ENCODE assay signal across 20 cellular contexts in the genomic region with DNA sequence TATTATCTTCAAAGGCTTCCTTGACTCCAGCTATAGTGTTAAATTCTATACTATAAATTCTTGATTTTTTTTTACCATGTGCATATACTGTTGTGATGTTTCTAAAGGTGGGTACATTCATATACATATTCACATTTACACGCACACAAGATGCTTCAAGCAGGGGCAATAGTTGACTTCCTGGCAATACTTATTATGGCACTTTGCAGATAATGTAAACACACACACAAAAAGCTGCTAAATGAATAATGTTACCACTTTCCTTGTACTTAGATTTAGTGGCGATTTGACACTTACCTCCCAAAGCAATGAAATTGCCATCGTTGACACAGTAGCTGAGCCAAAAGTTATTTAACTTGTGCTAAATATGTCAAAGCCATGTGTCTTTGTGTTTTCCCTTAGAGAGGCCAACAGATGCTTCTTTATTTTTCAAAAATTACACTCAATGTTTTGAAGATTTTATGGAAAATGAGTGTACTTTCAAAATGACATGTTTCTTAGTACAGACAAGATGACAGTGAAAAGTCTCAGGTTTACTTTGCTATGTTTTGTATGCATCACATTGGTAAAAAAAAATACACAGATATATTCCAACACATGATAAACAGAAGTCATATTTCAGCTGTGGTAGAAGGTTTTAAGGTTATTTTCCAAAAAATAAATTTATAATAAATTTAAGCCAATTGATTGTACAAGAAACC. TPM values are rescaled to one million over a fixed set of nuclear protein-coding genes. Genes with fewer than 3 reads are reported as not detected.
DNase-seq lines count a peak whose midpoint lies in the region; TF ChIP-seq lines count a peak whose summit lies in the region.
"Had no signal": no experiment of that assay in that cellular context is flagged by ENCODE, and none has a peak within 500 bp of the region (broad histone marks: within the 10 kb centered on the region; RNA-seq: fewer than 3 reads in every experiment).

No MANE protein-coding gene starts in this region.

- intact Hi-C loops in activated T-helper 2 cell treated with anti-CD3 and anti-CD28 coated beads, Interferon-gamma antibody, Interleukin-2, Interleukin-4, amounts not matched to agents 10 μg/mL and 5 μg/mL and 100 μg/mL, durations not matched to agents 14 hours and 24 hours and 36 hours (cut with micrococcal nuclease), result loop anchor here (2.0 to 5.0 kb wide), 2 partner anchors 33 to 47 kb away; no protein-coding TSS in a partner anchor
- intact Hi-C loops in head of caudate nucleus (cut with DNase I), result loop anchor here (10.0 kb wide), 1 partner anchor 49 kb away; no protein-coding TSS in a partner anchor

- no peak for TF ChIP-seq CTCF in HEK293 (tag by site-specific recombination; IDR thresholded peaks at IDR 0.05)

- POLR2A ChIA-PET in HEK293 (lab: Yijun Ruan, JAX), result no interaction called here

- no peak overlapping the region for H3K4me3 ChIP-seq in HEK293 (ENCODE audit: low read depth, low read length)
- H3K4me3 ChIP-seq: A549, SJCRH30 had no signal

- DNase-seq in NCI-H748 (lab: John Stamatoyannopoulos, UW; ENCODE audit: unreplicated experiment) (peak; percentile 10), NCI-H748 treated with DMSO at 0.1 percent for 48 hours (lab: John Stamatoyannopoulos, UW) (no peak), NCI-H69 (lab: John Stamatoyannopoulos, UW) (peak; percentile 70), NCI-H226 (no peak), head of caudate nucleus (no peak)
- DNase-seq in activated T-helper 2 cell treated with anti-CD3 and anti-CD28 coated beads, Interferon-gamma antibody, Interleukin-2, Interleukin-4, amounts not matched to agents 10 μg/mL and 5 μg/mL and 100 μg/mL, durations not matched to agents 14 hours and 24 hours and 36 hours (ENCODE audit: low spot score), result no peak
- DNase-seq: C1 segment of cervical spinal cord; CD4-positive, alpha-beta memory T cell; COR-L47; DMS53; Karpas-422; NCI-H1105; NCI-H2029; NCI-H2171 treated with DMSO at 0.1 percent for 48 hours; NCI-H526; NK-92 treated with Interleukin-12 subunit alpha and Interleukin-12 subunit beta, amount 100 ng/mL, for 24 hours; PC-3; SJCRH30 had no signal

- H3K36me3 Mint-ChIP-seq in activated T-helper 2 cell treated with anti-CD3 and anti-CD28 coated beads, Interferon-gamma antibody, Interleukin-2, Interleukin-4, amounts not matched to agents 10 μg/mL and 5 μg/mL and 100 μg/mL, durations not matched to agents 14 hours and 24 hours and 36 hours (ENCODE audit: low read depth), result no peaks in the 10 kb centered on the region
- H3K36me3 Mint-ChIP-seq: CD4-positive, alpha-beta memory T cell had no signal

- no peaks in the 10 kb centered on the region for H3K27me3 Mint-ChIP-seq in activated T-helper 2 cell treated with anti-CD3 and anti-CD28 coated beads, Interferon-gamma antibody, Interleukin-2, Interleukin-4, amounts not matched to agents 10 μg/mL and 5 μg/mL and 100 μg/mL, durations not matched to agents 14 hours and 24 hours and 36 hours (ENCODE audit: low read depth)

- H3K4me1 ChIP-seq in HEK293 (ENCODE audit: control insufficient read depth, insufficient read depth, low read length), result no peaks in the 10 kb centered on the region
- H3K4me1 ChIP-seq: A549, SJCRH30 had no signal

- CTCF ChIA-PET in HEK293 (lab: Yijun Ruan, JAX), result interaction anchor here (0.6 to 1.8 kb wide), 7 partner anchors 13 to 299 kb away, joined by 3 to 4 read pairs (median 4); a partner anchor contains a TSS

- H3K4me3 Mint-ChIP-seq in activated T-helper 2 cell treated with anti-CD3 and anti-CD28 coated beads, Interferon-gamma antibody, Interleukin-2, Interleukin-4, amounts not matched to agents 10 μg/mL and 5 μg/mL and 100 μg/mL, durations not matched to agents 14 hours and 24 hours and 36 hours (ENCODE audit: low read depth), result no peak overlapping the region
- H3K4me3 Mint-ChIP-seq: CD4-positive, alpha-beta memory T cell had no signal

- H3K36me3 ChIP-seq in HEK293 (ENCODE audit: control insufficient read depth in 2 of 2, insufficient read depth in 1 of 2, low read length in 2 of 2), result no peaks in the 10 kb centered on the region
- H3K36me3 ChIP-seq: SJCRH30 had no signal

- no peaks in the 10 kb centered on the region for H3K9me3 Mint-ChIP-seq in activated T-helper 2 cell treated with anti-CD3 and anti-CD28 coated beads, Interferon-gamma antibody, Interleukin-2, Interleukin-4, amounts not matched to agents 10 μg/mL and 5 μg/mL and 100 μg/mL, durations not matched to agents 14 hours and 24 hours and 36 hours
- H3K9me3 Mint-ChIP-seq: CD4-positive, alpha-beta memory T cell had no signal

- H3K9me3 ChIP-seq in HEK293 (ENCODE audit: control insufficient read depth, insufficient read depth, low read depth, low read length), result no peaks in the 10 kb centered on the region
- H3K9me3 ChIP-seq: A549, SJCRH30 had no signal

- H3K27ac Mint-ChIP-seq in activated T-helper 2 cell treated with anti-CD3 and anti-CD28 coated beads, Interferon-gamma antibody, Interleukin-2, Interleukin-4, amounts not matched to agents 10 μg/mL and 5 μg/mL and 100 μg/mL, durations not matched to agents 14 hours and 24 hours and 36 hours, result peak overlapping the region; percentile 18

- peaks cover 34% of the 10 kb centered on the region for H3K4me1 Mint-ChIP-seq in activated T-helper 2 cell treated with anti-CD3 and anti-CD28 coated beads, Interferon-gamma antibody, Interleukin-2, Interleukin-4, amounts not matched to agents 10 μg/mL and 5 μg/mL and 100 μg/mL, durations not matched to agents 14 hours and 24 hours and 36 hours (ENCODE audit: low read depth)

- H3K27ac ChIP-seq in HEK293 (ENCODE audit: extremely low read depth, low read depth, low read length), result no peak overlapping the region
- H3K27ac ChIP-seq: A549, SJCRH30 had no signal

TF ChIP-seq in HEK293, 187 proteins besides CTCF, POLR2A, EP300 and RAD21:
- TF ChIP-seq FEZF1 (tag by site-specific recombination; IDR thresholded peaks at IDR 0.05) (peak; percentile 67), ZNF132 (tag by site-specific recombination; IDR thresholded peaks at IDR 0.05; ENCODE audit: borderline replicate concordance) (no peak)
- TF ChIP-seq, protein P1, sequence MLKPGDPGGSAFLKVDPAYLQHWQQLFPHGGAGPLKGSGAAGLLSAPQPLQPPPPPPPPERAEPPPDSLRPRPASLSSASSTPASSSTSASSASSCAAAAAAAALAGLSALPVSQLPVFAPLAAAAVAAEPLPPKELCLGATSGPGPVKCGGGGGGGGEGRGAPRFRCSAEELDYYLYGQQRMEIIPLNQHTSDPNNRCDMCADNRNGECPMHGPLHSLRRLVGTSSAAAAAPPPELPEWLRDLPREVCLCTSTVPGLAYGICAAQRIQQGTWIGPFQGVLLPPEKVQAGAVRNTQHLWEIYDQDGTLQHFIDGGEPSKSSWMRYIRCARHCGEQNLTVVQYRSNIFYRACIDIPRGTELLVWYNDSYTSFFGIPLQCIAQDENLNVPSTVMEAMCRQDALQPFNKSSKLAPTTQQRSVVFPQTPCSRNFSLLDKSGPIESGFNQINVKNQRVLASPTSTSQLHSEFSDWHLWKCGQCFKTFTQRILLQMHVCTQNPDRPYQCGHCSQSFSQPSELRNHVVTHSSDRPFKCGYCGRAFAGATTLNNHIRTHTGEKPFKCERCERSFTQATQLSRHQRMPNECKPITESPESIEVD (tag by site-specific recombination; IDR thresholded peaks at IDR 0.05), result 0 out of 2 replicates have a peak, but pooled peaks have one; percentile 20

RNA-seq across cellular contexts. Expression of a gene that starts 12.2 kb away (rescaled TPM):
- 46.8 and 49.3 TPM in 2 replicates for total RNA-seq in activated T-helper 2 cell treated with anti-CD3 and anti-CD28 coated beads, Interferon-gamma antibody, Interleukin-2, Interleukin-4, amounts not matched to agents 10 μg/mL and 5 μg/mL and 100 μg/mL, durations not matched to agents 14 hours and 24 hours and 36 hours

RNA-seq across cellular contexts. Expression of a gene that starts 56.4 kb away (rescaled TPM):
- total RNA-seq in activated T-helper 2 cell treated with anti-CD3 and anti-CD28 coated beads, Interferon-gamma antibody, Interleukin-2, Interleukin-4, amounts not matched to agents 10 μg/mL and 5 μg/mL and 100 μg/mL, durations not matched to agents 14 hours and 24 hours and 36 hours, result 99.6 and 108 TPM in 2 replicates

Comparison
In these comparisons a context has a peak if more than half of its experiments do, and no peak if none do; other contexts are left out.
1. DNase-seq: peak in NCI-H748 (single experiment) and NCI-H69 (single experiment); none in NCI-H748 treated with DMSO at 0.1 percent for 48 hours (single experiment), activated T-helper 2 cell treated with anti-CD3 and anti-CD28 coated beads, Interferon-gamma antibody, Interleukin-2, Interleukin-4, amounts not matched to agents 10 μg/mL and 5 μg/mL and 100 μg/mL, durations not matched to agents 14 hours and 24 hours and 36 hours (single experiment), NCI-H226 (single experiment) and head of caudate nucleus (0 of 42).